9 cellular contexts compared by ENCODE assay signal in the genomic region with DNA sequence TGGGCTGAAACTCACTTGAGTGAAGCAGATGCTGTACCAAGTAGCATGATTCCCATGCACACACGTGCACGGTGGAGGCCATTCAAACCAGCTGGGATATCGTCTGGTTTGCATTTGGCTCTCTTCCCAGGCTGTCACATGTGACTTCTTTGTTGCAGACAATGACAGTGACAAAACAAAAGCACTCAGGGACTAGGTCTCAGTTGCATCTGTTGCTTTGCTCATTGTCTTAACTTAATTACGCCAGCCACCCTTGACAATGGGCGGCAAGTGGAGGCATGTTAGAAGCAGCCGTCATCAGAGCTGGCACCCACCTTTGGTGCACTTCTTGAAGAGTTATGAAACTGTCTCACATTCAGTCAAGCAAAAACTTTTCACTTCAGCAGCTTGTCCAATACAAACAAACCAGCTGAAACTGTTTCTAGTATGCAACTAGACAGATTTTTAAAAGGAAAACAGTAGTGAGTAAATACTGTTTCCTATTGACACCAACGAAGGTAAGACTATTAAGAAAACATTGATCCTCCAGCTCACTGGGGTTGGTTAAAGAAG.
DNase-seq lines count a peak whose midpoint lies in the region; ATAC-seq and TF ChIP-seq lines count a peak whose summit lies in the region.
"Had no signal": no experiment of that assay in that cellular context is flagged by ENCODE, and none has a peak within 500 bp of the region (broad histone marks: within the 10 kb centered on the region; RNA-seq: fewer than 3 reads in every experiment).

No MANE protein-coding gene starts in this region.

- intact Hi-C loops in head of caudate nucleus (cut with DNase I), result no loop called here

- peaks cover 7% of the 10 kb centered on the region for H3K9me3 Mint-ChIP-seq in activated T-helper 17 cell treated with anti-CD3 and anti-CD28 coated beads, Interleukin-2, amount 50 U/mL, for 72 hours

- TF ChIP-seq CTCF in AG10803 (conservative IDR thresholded peaks at IDR 0.05; ENCODE audit: low read length) (no peak), HFF-Myc (IDR thresholded peaks at IDR 0.05; ENCODE audit: low read depth, low read length, missing control alignments) (no peak)

- H3K4me1 Mint-ChIP-seq in activated T-helper 17 cell treated with anti-CD3 and anti-CD28 coated beads, Interleukin-2, amount 50 U/mL, for 72 hours, result no peaks in the 10 kb centered on the region

- H3K4me3 ChIP-seq in AG10803 (ENCODE audit: low read length), result no peak overlapping the region
- no peak overlapping the region for H3K4me3 ChIP-seq in HFF-Myc (replicated peaks; ENCODE audit: low read depth, low read length)
- H3K4me3 ChIP-seq: BLaER1 had no signal

- H3K27me3 Mint-ChIP-seq in activated T-helper 17 cell treated with anti-CD3 and anti-CD28 coated beads, Interleukin-2, amount 50 U/mL, for 72 hours, result peaks cover 10% of the 10 kb centered on the region

- H3K4me3 Mint-ChIP-seq in activated T-helper 17 cell treated with anti-CD3 and anti-CD28 coated beads, Interleukin-2, amount 50 U/mL, for 72 hours, result no peak overlapping the region

- H3K27ac Mint-ChIP-seq in activated T-helper 17 cell treated with anti-CD3 and anti-CD28 coated beads, Interleukin-2, amount 50 U/mL, for 72 hours, result no peak overlapping the region

- no peak for ATAC-seq in activated T-helper 17 cell treated with anti-CD3 and anti-CD28 coated beads, Interleukin-2, amount 50 U/mL, for 72 hours (replicated peaks)

- no peaks in the 10 kb centered on the region for H3K36me3 Mint-ChIP-seq in activated T-helper 17 cell treated with anti-CD3 and anti-CD28 coated beads, Interleukin-2, amount 50 U/mL, for 72 hours (ENCODE audit: low read depth)

- peak; percentile 37 for DNase-seq in AG10803 (ENCODE audit: low read depth)
- peak; percentile 40 for DNase-seq in HFF-Myc (ENCODE audit: extremely low read depth, low read depth)
- DNase-seq in NCI-H748 (lab: John Stamatoyannopoulos, UW; ENCODE audit: unreplicated experiment), result peak; percentile 99
- peak in 40 of 42 donors; percentile 9 to 82 (median 56) for DNase-seq in head of caudate nucleus
- DNase-seq in activated T-cell treated with anti-CD3 and anti-CD28 coated beads, Interleukin-2, amount 50 U/mL, for 48 hours, result no peak
- DNase-seq in stimulated activated CD4-positive, alpha-beta T cell treated with anti-CD3 and anti-CD28 coated beads, Interleukin-4, amount 100 ng/mL, for 1 hour, result no peak
- DNase-seq in activated CD4-positive, alpha-beta T cell treated with anti-CD3 and anti-CD28 coated beads, Interleukin-2, amount 50 U/mL, for 48 hours, result no peak

Comparison
In these comparisons a context has a peak if more than half of its experiments do, and no peak if none do; other contexts are left out.
1. DNase-seq: peak in AG10803 (single experiment), HFF-Myc (single experiment), NCI-H748 (single experiment) and head of caudate nucleus (40 of 42); none in activated T-cell treated with anti-CD3 and anti-CD28 coated beads, Interleukin-2, amount 50 U/mL, for 48 hours (0 of 2), stimulated activated CD4-positive, alpha-beta T cell treated with anti-CD3 and anti-CD28 coated beads, Interleukin-4, amount 100 ng/mL, for 1 hour (single experiment) and activated CD4-positive, alpha-beta T cell treated with anti-CD3 and anti-CD28 coated beads, Interleukin-2, amount 50 U/mL, for 48 hours (0 of 2).